ENCODE assay signal across 25 cellular contexts in genomic region chr10:70669015-70669414, GRCh38. TPM values are rescaled to one million over a fixed set of nuclear protein-coding genes. Genes with fewer than 3 reads are reported as not detected.
"Had no signal": no experiment of that assay in that cellular context is flagged by ENCODE, and none has a peak within 500 bp of the region (broad histone marks: within the 10 kb centered on the region; RNA-seq: fewer than 3 reads in every experiment).

No MANE protein-coding gene starts in this region.

- ATAC-seq: activated CD8-positive, alpha-beta T cell treated with anti-CD3 and anti-CD28 coated beads for 36 hours; activated T-cell treated with anti-CD3 and anti-CD28 coated beads, Interleukin-2, amount 50 U/mL, for 72 hours; activated T-helper 17 cell treated with anti-CD3 and anti-CD28 coated beads, Interleukin-2, amount 50 U/mL, for 72 hours had no signal

- H3K27ac ChIP-seq: cardiac muscle cell, colonic mucosa had no signal

- H3K9me3 Mint-ChIP-seq: activated CD4-positive, alpha-beta T cell treated with anti-CD3 and anti-CD28 coated beads, Interleukin-2, amount 10 ng/mL, durations not matched to agents 24 days and 14 days; activated T-cell treated with anti-CD3 and anti-CD28 coated beads, Interleukin-2, amount 50 U/mL, for 72 hours; activated T-helper 17 cell treated with anti-CD3 and anti-CD28 coated beads, Interleukin-2, amount 50 U/mL, for 72 hours; central memory CD8-positive, alpha-beta T cell had no signal

- H3K4me3 ChIP-seq: cardiac muscle cell, colonic mucosa had no signal

- H3K36me3 Mint-ChIP-seq: activated naive CD8-positive, alpha-beta T cell treated with anti-CD3 and anti-CD28 coated beads for 36 hours had no signal

- H3K36me3 ChIP-seq: cardiac muscle cell, colonic mucosa had no signal

- H3K27ac Mint-ChIP-seq: activated CD4-positive, alpha-beta T cell treated with anti-CD3 and anti-CD28 coated beads, Interleukin-2, amount 10 ng/mL, durations not matched to agents 24 days and 14 days; activated CD8-positive, alpha-beta T cell treated with anti-CD3 and anti-CD28 coated beads for 36 hours; activated naive CD8-positive, alpha-beta T cell treated with anti-CD3 and anti-CD28 coated beads for 36 hours; activated T-cell treated with anti-CD3 and anti-CD28 coated beads, Interleukin-2, amount 50 U/mL, for 72 hours; activated T-helper 17 cell treated with anti-CD3 and anti-CD28 coated beads, Interleukin-2, amount 50 U/mL, for 72 hours had no signal

- H3K4me3 Mint-ChIP-seq: activated CD4-positive, alpha-beta T cell treated with anti-CD3 and anti-CD28 coated beads, Interleukin-2, amount 10 ng/mL, durations not matched to agents 24 days and 14 days; activated CD8-positive, alpha-beta T cell treated with anti-CD3 and anti-CD28 coated beads for 36 hours; activated naive CD8-positive, alpha-beta T cell treated with anti-CD3 and anti-CD28 coated beads for 36 hours; activated T-cell treated with anti-CD3 and anti-CD28 coated beads, Interleukin-2, amount 50 U/mL, for 72 hours; activated T-helper 17 cell treated with anti-CD3 and anti-CD28 coated beads, Interleukin-2, amount 50 U/mL, for 72 hours; central memory CD8-positive, alpha-beta T cell had no signal

- H3K9me3 ChIP-seq: colonic mucosa had no signal

- H3K4me1 ChIP-seq: colonic mucosa had no signal

- DNase-seq: activated CD4-positive, alpha-beta T cell treated with anti-CD3 and anti-CD28 coated beads, Interleukin-2, amount 10 ng/mL, durations not matched to agents 24 days and 14 days; activated CD4-positive, alpha-beta T cell treated with anti-CD3 and anti-CD28 coated beads, Interleukin-2, amount 50 U/mL, for 4 hours; activated CD8-positive, alpha-beta T cell treated with anti-CD3 and anti-CD28 coated beads for 36 hours; activated effector memory CD4-positive, alpha-beta T cell treated with anti-CD3 and anti-CD28 coated beads, Interleukin-2, amount 50 U/mL, for 16 hours; activated naive CD4-positive, alpha-beta T cell; activated naive CD4-positive, alpha-beta T cell treated with anti-CD3 and anti-CD28 coated beads, Interleukin-2, amount 50 U/mL, for 16 hours; activated naive CD8-positive, alpha-beta T cell treated with anti-CD3 and anti-CD28 coated beads for 36 hours; activated T-cell treated with anti-CD3 and anti-CD28 coated beads, Interleukin-2, amount 50 U/mL, for 1 hour; activated T-cell treated with anti-CD3 and anti-CD28 coated beads, Interleukin-2, amount 50 U/mL, for 72 hours; amniotic stem cell; aorta; colonic mucosa; NCI-H1105; NCI-H1417 treated with DMSO at 0.1 percent for 48 hours; NCI-H187 treated with DMSO at 0.1 percent for 48 hours; NCI-H345; NCI-H526 treated with DMSO at 0.1 percent for 48 hours; OCI-M1; Right ventricle myocardium superior; SW 1271 had no signal

RNA-seq across cellular contexts. Expression of gene ADAMTS14, which starts 3.3 kb away (rescaled TPM):
- total RNA-seq: MCF 10A; T-helper 2 cell treated with Interferon-gamma antibody and Interleukin-4, amounts not matched to agents 100 ng/mL and 5 ng/mL, for 36 hours had no signal
